9 cellular contexts compared by ENCODE assay signal in the genomic region with DNA sequence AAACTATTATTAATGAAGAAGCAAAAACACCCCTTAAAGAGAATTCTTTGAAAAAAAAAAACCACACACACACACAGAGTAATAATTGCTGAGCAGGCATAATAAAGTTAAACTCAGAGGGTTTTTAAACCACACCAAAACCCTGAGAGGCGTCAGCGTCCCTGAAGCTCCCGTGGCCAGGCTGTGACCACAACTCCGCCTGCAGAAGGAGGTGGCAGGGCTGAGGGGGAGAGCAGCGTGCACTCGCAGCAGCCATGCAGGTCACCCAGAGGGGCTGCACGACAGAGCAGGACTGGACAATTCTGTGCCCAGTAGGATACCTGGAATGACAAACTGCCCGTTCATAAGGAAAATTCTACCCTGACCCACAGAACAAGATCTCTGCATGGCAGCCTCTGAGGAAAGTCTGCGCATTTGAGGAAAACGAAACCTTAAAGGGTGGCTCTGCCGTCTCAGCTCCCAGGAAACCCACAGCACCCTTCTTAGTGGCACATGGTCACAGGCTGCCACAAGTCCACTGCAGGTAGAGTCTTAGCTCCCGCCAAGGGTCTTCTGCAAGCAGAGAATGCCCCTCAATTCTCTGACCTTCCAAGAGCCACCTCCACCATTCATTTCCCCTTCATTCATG. TPM values are rescaled to one million over a fixed set of nuclear protein-coding genes. Genes with fewer than 3 reads are reported as not detected.
DNase-seq lines count a peak whose midpoint lies in the region; ATAC-seq and TF ChIP-seq lines count a peak whose summit lies in the region.
"Had no signal": no experiment of that assay in that cellular context is flagged by ENCODE, and none has a peak within 500 bp of the region (broad histone marks: within the 10 kb centered on the region; RNA-seq: fewer than 3 reads in every experiment).

No MANE protein-coding gene starts in this region.

- no peaks in the 10 kb centered on the region for H3K9me3 ChIP-seq in heart left ventricle

- peak overlapping the region in 2 of 12 donors; percentile 41 to 72 for H3K27ac ChIP-seq in heart left ventricle

- no peak for DNase-seq in AG09309 (ENCODE audit: low read depth)
- DNase-seq in activated CD8-positive, alpha-beta memory T cell treated with anti-CD3 and anti-CD28 coated beads for 4 hours (ENCODE audit: low read depth in 2 of 2), result peak; percentile 25 to 30
- DNase-seq in heart left ventricle, result peak in 2 of 5 donors; percentile 27 to 52
- peak; percentile 28 to 40 for DNase-seq in stimulated activated CD4-positive, alpha-beta T cell treated with anti-CD3 and anti-CD28 coated beads, Interleukin-2, amount 100 ng/mL, for 24 hours
- DNase-seq in RKO (ENCODE audit: low spot score), result no peak
- no peak for DNase-seq in SHP77 (lab: John Stamatoyannopoulos, UW)
- DNase-seq in middle frontal gyrus (ENCODE audit: extremely low spot score, low spot score), result no peak

- TF ChIP-seq CTCF in AG09309 (IDR thresholded peaks at IDR 0.05; ENCODE audit: control insufficient read depth, insufficient read depth, low read depth, low read length, missing control alignments) (no peak), heart left ventricle (IDR thresholded peaks at IDR 0.05) (no peak)

- peaks cover 0 to 32% (median 0%) of the 10 kb centered on the region in 12 donors for H3K4me1 ChIP-seq in heart left ventricle

- H3K27me3 ChIP-seq in heart left ventricle, result peaks cover 0 to 7% (median 0%) of the 10 kb centered on the region in 9 donors

- no peak for TF ChIP-seq POLR2A in heart left ventricle (IDR thresholded peaks at IDR 0.05)

- H3K4me3 ChIP-seq in AG09309 (ENCODE audit: control insufficient read depth, low read depth, low read length), result peak overlapping the region; percentile 36
- peak overlapping the region in 8 of 12 donors; percentile 12 to 47 (median 40) for H3K4me3 ChIP-seq in heart left ventricle

- 34 to 58% (median 43%) methylated on average over 11 to 12 of the region's 12 CpGs for WGBS in heart left ventricle, 4 donors

- intact Hi-C loops in heart left ventricle (cut with DNase I), result no loop called here

- ATAC-seq in HG03342 (IDR thresholded peaks at IDR 0.05; ENCODE audit: unreplicated experiment) (peak; percentile 52), heart left ventricle (peak; percentile 44 to 74 (median 66))

- H3K36me3 ChIP-seq in heart left ventricle, result no peaks in the 10 kb centered on the region

RNA-seq across cellular contexts. Expression of gene ROR2, which starts 44.0 kb away (rescaled TPM):
- 1 to 10 TPM in 3 of 9 donors, under 1 TPM in 6; 0.18 to 9.0 (median 0.50) TPM for total RNA-seq in heart left ventricle
- polyA plus RNA-seq in heart left ventricle, result under 1 TPM; 0.23 to 0.39 TPM
- total RNA-seq: pulmonary artery endothelial cell had no signal

Comparison
In these comparisons a context has a peak if more than half of its experiments do, and no peak if none do; other contexts are left out.
1. DNase-seq: peak in activated CD8-positive, alpha-beta memory T cell treated with anti-CD3 and anti-CD28 coated beads for 4 hours (2 of 2) and stimulated activated CD4-positive, alpha-beta T cell treated with anti-CD3 and anti-CD28 coated beads, Interleukin-2, amount 100 ng/mL, for 24 hours (2 of 2); none in AG09309 (single experiment), RKO (single experiment), SHP77 (0 of 2) and middle frontal gyrus (single experiment).